Comparison of ENCODE assay signal across 20 cellular contexts in genomic region chr14:35296505-35296904, GRCh38. TPM values are rescaled to one million over a fixed set of nuclear protein-coding genes. Genes with fewer than 3 reads are reported as not detected.
A peak's percentile ranks its signal among the peaks of the same experiment; 100 is the strongest.
DNase-seq lines count a peak whose midpoint lies in the region; ATAC-seq, FAIRE-seq and TF ChIP-seq lines count a peak whose summit lies in the region.
"Had no signal": no experiment of that assay in that cellular context is flagged by ENCODE, and none has a peak within 500 bp of the region (broad histone marks: within the 10 kb centered on the region; RNA-seq: fewer than 3 reads in every experiment).

No MANE protein-coding gene starts in this region.

- peaks cover 92% of the 10 kb centered on the region for H3K79me2 ChIP-seq in GM12878 (ENCODE audit: control insufficient read depth, insufficient read depth, low read length)

- no TSS peak for BruUV-seq in GM12878 (replicated peaks; lab: Mats Ljungman, UMichigan)

- H2AFZ ChIP-seq in GM12878 (ENCODE audit: control insufficient read depth, low read depth, low read length) = no peak overlapping the region

- WGBS in GM12878 (ENCODE audit: insufficient coverage, insufficient replicate concordance, low lambda C conversion rate, missing lambda C conversion rate) = 62% methylated on average over 3 of the region's 3 CpGs

- no peaks in the 10 kb centered on the region; the same call in 1 of the 2 replicates for H4K20me1 ChIP-seq in GM12878 (ENCODE audit: control insufficient read depth, insufficient read depth)

- RAD21 ChIA-PET in GM12878 (lab: Charles Lee; ENCODE audit: unreplicated experiment) = interaction anchor here (0.6 to 1.0 kb wide), 4 partner anchors 35 to 109 kb away, joined by 3 to 5 read pairs (median 3); no protein-coding TSS in a partner anchor

- FAIRE-seq in GM12878 (lab: Jason Lieb, UNC) = no peak
- FAIRE-seq: endometrium, GM19239 had no signal

- peak overlapping the region; percentile 64; the same call in 1 of the 2 replicates for H3K4me3 ChIP-seq in GM12878
- H3K4me3 ChIP-seq: mucosa of descending colon had no signal

- peaks cover 65% of the 10 kb centered on the region for H3K36me3 Mint-ChIP-seq in stimulated activated naive CD8-positive, alpha-beta T cell treated with anti-CD3 and anti-CD28 coated beads, Interleukin-15, Interleukin-2, amounts not matched to agents 100 ng/mL and 50 ng/mL, for 24 hours (ENCODE audit: low read depth)

- H3K9ac ChIP-seq in GM12878 (ENCODE audit: control insufficient read depth, insufficient read depth, low read length) = no peak overlapping the region

- H3K4me1 Mint-ChIP-seq in stimulated activated naive CD8-positive, alpha-beta T cell treated with anti-CD3 and anti-CD28 coated beads, Interleukin-15, Interleukin-2, amounts not matched to agents 100 ng/mL and 50 ng/mL, for 24 hours (ENCODE audit: low read depth) = peaks cover 74% of the 10 kb centered on the region

- CTCF ChIA-PET in GM12878 (lab: Yijun Ruan, JAX) = no interaction called here

- in situ Hi-C loops in GM12878 (cut with MboI) = no loop called here

- H3K36me3 ChIP-seq in GM12878 (ENCODE audit: control insufficient read depth in 2 of 2, insufficient read depth in 2 of 2, low read length in 1 of 2) = no peaks in the 10 kb centered on the region

- no peak overlapping the region for H3K4me2 ChIP-seq in GM12878 (ENCODE audit: control insufficient read depth, insufficient read depth)

- no peaks in the 10 kb centered on the region for H3K27me3 Mint-ChIP-seq in stimulated activated naive CD8-positive, alpha-beta T cell treated with anti-CD3 and anti-CD28 coated beads, Interleukin-15, Interleukin-2, amounts not matched to agents 100 ng/mL and 50 ng/mL, for 24 hours

- peaks cover 22% of the 10 kb centered on the region for H3K4me1 ChIP-seq in GM12878 (ENCODE audit: control insufficient read depth, insufficient read depth, low read length)

- H3K4me3 Mint-ChIP-seq in stimulated activated naive CD8-positive, alpha-beta T cell treated with anti-CD3 and anti-CD28 coated beads, Interleukin-15, Interleukin-2, amounts not matched to agents 100 ng/mL and 50 ng/mL, for 24 hours = peak overlapping the region; percentile 20
- H3K4me3 Mint-ChIP-seq: HFFc6 had no signal

- H3K27me3 ChIP-seq in GM12878 (replicated peaks in 1 of 2; ENCODE audit: control insufficient read depth in 2 of 2, insufficient read depth in 2 of 2, low read length in 1 of 2) = no peaks in the 10 kb centered on the region
- H3K27me3 ChIP-seq: BE2C had no signal

- TF ChIP-seq CTCF in GM12878 (IDR thresholded peaks at IDR 0.05 in 2 of 3, conservative IDR thresholded peaks at IDR 0.05 in 1 of 3; ENCODE audit: control insufficient read depth in 2 of 3, extremely low read depth in 1 of 3, insufficient read depth in 1 of 3, low read depth in 3 of 3, low read length in 3 of 3) = no peak

- POLR2A ChIA-PET in GM12878 (lab: Charles Lee) = interaction anchor here (0.6 kb wide), 4 partner anchors 10 to 260 kb away, joined by 3 to 6 read pairs (median 4); no protein-coding TSS in a partner anchor

- no peak for TF ChIP-seq POLR2A in GM12878 (IDR thresholded peaks at IDR 0.05; ENCODE audit: low read depth, low read length)

- no peak for TF ChIP-seq EP300 in GM12878 (IDR thresholded peaks at IDR 0.05; ENCODE audit: borderline replicate concordance in 1 of 2, control insufficient read depth in 1 of 2, low read depth in 2 of 2, low read length in 2 of 2)

- no peak for ATAC-seq in stimulated activated naive CD8-positive, alpha-beta T cell treated with anti-CD3 and anti-CD28 coated beads, Interleukin-15, Interleukin-2, amounts not matched to agents 100 U/mL and 50 U/mL, for 24 hours
- ATAC-seq in GM12878 = no peak
- ATAC-seq in HG03442 (IDR thresholded peaks at IDR 0.05; ENCODE audit: unreplicated experiment) = no peak
- no peak for ATAC-seq in GM18502 (IDR thresholded peaks at IDR 0.05; ENCODE audit: poor library complexity, unreplicated experiment)
- ATAC-seq: left colon, mucosa of descending colon had no signal

- no peak for TF ChIP-seq RAD21 in GM12878 (IDR thresholded peaks at IDR 0.05; ENCODE audit: insufficient read depth, low read depth, low read length)

- H3K27ac Mint-ChIP-seq in stimulated activated naive CD8-positive, alpha-beta T cell treated with anti-CD3 and anti-CD28 coated beads, Interleukin-15, Interleukin-2, amounts not matched to agents 100 ng/mL and 50 ng/mL, for 24 hours = peak overlapping the region; percentile 71
- H3K27ac Mint-ChIP-seq: HFFc6 had no signal

- H3K9me3 Mint-ChIP-seq in stimulated activated naive CD8-positive, alpha-beta T cell treated with anti-CD3 and anti-CD28 coated beads, Interleukin-15, Interleukin-2, amounts not matched to agents 100 ng/mL and 50 ng/mL, for 24 hours = no peaks in the 10 kb centered on the region
- H3K9me3 Mint-ChIP-seq: HFFc6 had no signal

- H3K9me3 ChIP-seq in GM12878 (replicated peaks; ENCODE audit: control insufficient read depth, insufficient read depth, low read length) = no peaks in the 10 kb centered on the region
- H3K9me3 ChIP-seq: BE2C, mucosa of descending colon had no signal

- SMC1A ChIA-PET in GM12878 (lab: Charles Lee; ENCODE audit: uncharacterized antibody, unreplicated experiment) = interaction anchor here (1.0 kb wide), 1 partner anchor 10 kb away, joined by 4 read pairs; no protein-coding TSS in a partner anchor

- intact Hi-C loops in GM12878 (cut with micrococcal nuclease; ENCODE audit: unreplicated experiment) = no loop called here

- no peak overlapping the region for H3K27ac ChIP-seq in GM12878 (ENCODE audit: control insufficient read depth, insufficient read depth)

- no peak for DNase-seq in stimulated activated naive CD8-positive, alpha-beta T cell treated with anti-CD3 and anti-CD28 coated beads, Interleukin-15, Interleukin-2, amounts not matched to agents 100 U/mL and 50 U/mL, for 24 hours
- peak; percentile 11 for DNase-seq in MV-4-11 (lab: John Stamatoyannopoulos, UW)
- DNase-seq in GM12878 (ENCODE audit: low read depth, low spot score) = no peak
- no peak for DNase-seq in NCI-H1105 treated with DMSO at 0.1 percent for 48 hours (lab: John Stamatoyannopoulos, UW)
- no peak for DNase-seq in NCI-H2196 (lab: John Stamatoyannopoulos, UW; ENCODE audit: unreplicated experiment)
- DNase-seq: activated CD4-positive, CD25-positive, alpha-beta regulatory T cell; BE2C; foreskin fibroblast; HFFc6; left colon; mucosa of descending colon; NCI-H82; RPMI8226; stimulated activated CD4-positive, alpha-beta T cell treated with anti-CD3 and anti-CD28 coated beads, Interleukin-4, amount 100 ng/mL, for 24 hours; stimulated activated CD8-positive, alpha-beta memory T cell treated with anti-CD3 and anti-CD28 coated beads, Interleukin-4, amount 100 ng/mL, for 48 hours had no signal

TF ChIP-seq in GM12878, 131 proteins besides CTCF, POLR2A, EP300 and RAD21 (continues in another document):
- TF ChIP-seq STAT1 (conservative IDR thresholded peaks at IDR 0.05) (no peak), EGR1 (IDR thresholded peaks at IDR 0.05; ENCODE audit: borderline replicate concordance in 1 of 2, low read depth in 2 of 2, low read length in 2 of 2) (no peak), SMARCA5 (IDR thresholded peaks at IDR 0.05) (no peak), CBX3 (IDR thresholded peaks at IDR 0.05; ENCODE audit: borderline replicate concordance, low read depth) (no peak), BMI1 (IDR thresholded peaks at IDR 0.05; ENCODE audit: borderline replicate concordance) (no peak), CREB1 (IDR thresholded peaks at IDR 0.05; ENCODE audit: low read depth) (no peak), POLR2AphosphoS5 (IDR thresholded peaks at IDR 0.05; ENCODE audit: low read length) (no peak), STAT3 (IDR thresholded peaks at IDR 0.05; ENCODE audit: low read depth, low read length) (no peak), ETV6 (conservative IDR thresholded peaks at IDR 0.05 in 1 of 2, IDR thresholded peaks at IDR 0.05 in 1 of 2; ENCODE audit: borderline replicate concordance in 1 of 2, low read depth in 1 of 2) (no peak), HDAC6 (IDR thresholded peaks at IDR 0.05; ENCODE audit: unreplicated experiment) (no peak), WRNIP1 (IDR thresholded peaks at IDR 0.05; ENCODE audit: borderline replicate concordance, low read depth, low read length) (no peak), RELA (IDR thresholded peaks at IDR 0.05; ENCODE audit: borderline replicate concordance, partially characterized antibody) (no peak), USF1 (IDR thresholded peaks at IDR 0.05; ENCODE audit: borderline replicate concordance, extremely low read length, insufficient read depth, low read depth, low read length) (no peak), ESRRA (IDR thresholded peaks at IDR 0.05; ENCODE audit: low read length) (no peak)

RNA-seq across cellular contexts. Expression of gene PSMA6, which starts 4.3 kb away (rescaled TPM):
- total RNA-seq in GM12878 (2013; cell fraction: nucleolus; rRNA removed) = 69.2 and 72.9 TPM in 2 replicates
- total RNA-seq in GM12878 (2014; rRNA removed) = 267 and 276 TPM in 2 replicates
- 349 and 352 TPM in 2 replicates for total RNA-seq in GM12878 (2014; rRNA removed; fragmentation: Illumina TruSeq; extraction: Trizol)
- total RNA-seq in GM12878 (2021) = 347 and 354 TPM in 2 replicates
- 179 TPM for polyA plus RNA-seq in GM12878 (2011; ENCODE audit: low read depth)
- 393 and 528 TPM in 2 replicates for polyA plus RNA-seq in GM12878 (2011; rRNA removed)
- 210 and 221 TPM in 2 replicates for polyA plus RNA-seq in GM12878 (2011; cell fraction: cytosol; rRNA removed)
- polyA plus RNA-seq in GM12878 (2011; cell fraction: nucleus; rRNA removed) = 139 and 145 TPM in 2 replicates
- 231 and 266 TPM in 2 replicates for polyA plus RNA-seq in GM12878 (2012)
- 411 and 494 TPM in 2 replicates for polyA plus RNA-seq in GM12878 (2014; fragmentation: Illumina TruSeq; extraction: Trizol)
- 1,000 to 10,000 TPM; 1,136 to 1,363 TPM for polyA plus RNA-seq in GM12878 (2014; fragmentation: Nextera tagmentation; extraction: Ambion mirVana)
- polyA plus RNA-seq in GM12878 (2014; rRNA removed) = 284 and 356 TPM in 2 replicates
- 100 to 1,000 TPM; 712 to 730 TPM for polyA plus RNA-seq in GM12878 (2016; fragmentation: Nextera tagmentation; extraction: Ambion mirVana)
- 110 and 131 TPM in 2 replicates for polyA minus RNA-seq in GM12878 (2011; rRNA and poly(A)+ RNA removed)
- polyA minus RNA-seq in GM12878 (2011; cell fraction: cytosol; rRNA and poly(A)+ RNA removed) = 61.2 and 69.3 TPM in 2 replicates
- 29.9 and 39.8 TPM in 2 replicates for polyA minus RNA-seq in GM12878 (2011; cell fraction: nucleus; rRNA and poly(A)+ RNA removed)
